In the genomic region with DNA sequence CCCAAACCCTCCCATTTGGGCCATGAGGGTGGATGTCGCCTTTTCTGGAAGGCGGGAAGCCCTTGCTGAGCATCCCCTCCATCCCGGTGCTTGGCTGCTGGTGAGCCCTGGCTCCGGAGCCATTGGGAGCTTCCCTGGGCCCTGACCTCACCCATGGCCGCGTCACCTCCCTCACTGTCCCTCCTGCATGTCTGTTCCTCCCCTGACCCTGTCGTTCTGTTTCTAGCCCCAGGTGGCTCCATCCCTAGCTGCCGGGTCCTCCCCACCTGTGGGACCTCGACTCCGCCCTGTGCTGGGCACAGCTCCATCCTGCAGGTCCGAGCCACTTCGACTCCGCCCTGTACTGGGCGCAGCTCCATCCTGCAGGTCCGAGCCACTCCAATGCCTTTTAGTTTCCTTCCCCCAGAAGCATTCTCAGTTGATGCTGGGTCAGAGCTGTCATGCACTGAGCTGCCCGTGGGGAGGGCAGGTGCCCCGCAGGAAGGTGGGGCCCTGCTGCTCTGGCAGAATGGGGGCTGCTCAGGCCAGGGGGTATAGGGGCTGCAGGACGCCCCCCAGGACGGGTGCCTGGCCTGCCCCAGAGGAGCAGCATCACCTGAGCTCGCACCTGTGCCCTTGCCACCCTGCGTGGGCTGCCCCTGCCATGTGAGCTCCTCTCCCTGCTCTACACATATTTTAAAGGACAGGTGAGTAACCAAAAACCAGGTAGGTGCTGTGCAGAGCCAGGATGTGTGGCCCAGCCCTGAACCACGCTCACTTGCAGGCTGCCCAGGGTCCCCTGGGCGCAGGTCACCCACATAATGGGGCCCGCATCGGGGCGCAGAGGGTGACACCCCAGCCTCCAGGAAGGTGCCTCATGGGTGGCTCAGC, we compare ENCODE assay signal across 1 cellular context.
TF ChIP-seq lines count a peak whose summit lies in the region.

No MANE protein-coding gene starts in this region.

TF ChIP-seq in HCT116, 20 proteins besides CTCF, POLR2A, EP300 and RAD21 (continued from another document):
- TF ChIP-seq EZH2 (IDR thresholded peaks at IDR 0.05) = no peak
- TF ChIP-seq ZNF274 (IDR thresholded peaks at IDR 0.05; ENCODE audit: low read depth, low read length) = no peak
- TF ChIP-seq, protein P1, sequence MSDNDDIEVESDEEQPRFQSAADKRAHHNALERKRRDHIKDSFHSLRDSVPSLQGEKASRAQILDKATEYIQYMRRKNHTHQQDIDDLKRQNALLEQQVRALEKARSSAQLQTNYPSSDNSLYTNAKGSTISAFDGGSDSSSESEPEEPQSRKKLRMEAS (IDR thresholded peaks at IDR 0.05) = no peak
- no peak for TF ChIP-seq SP1 (IDR thresholded peaks at IDR 0.05; ENCODE audit: low read depth)
- TF ChIP-seq CEBPB (IDR thresholded peaks at IDR 0.05; ENCODE audit: low read depth) = no peak
- TF ChIP-seq, protein P2, sequence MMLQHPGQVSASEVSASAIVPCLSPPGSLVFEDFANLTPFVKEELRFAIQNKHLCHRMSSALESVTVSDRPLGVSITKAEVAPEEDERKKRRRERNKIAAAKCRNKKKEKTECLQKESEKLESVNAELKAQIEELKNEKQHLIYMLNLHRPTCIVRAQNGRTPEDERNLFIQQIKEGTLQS (IDR thresholded peaks at IDR 0.05) = no peak
- TF ChIP-seq SIN3A (IDR thresholded peaks at IDR 0.05; ENCODE audit: low read depth) = no peak
- TF ChIP-seq ZFX (IDR thresholded peaks at IDR 0.05) = no peak
- no peak for TF ChIP-seq ELF1 (IDR thresholded peaks at IDR 0.05; ENCODE audit: borderline replicate concordance, low read depth)
- no peak for TF ChIP-seq CBX3 (IDR thresholded peaks at IDR 0.05; ENCODE audit: low read depth)
- TF ChIP-seq, protein P3, sequence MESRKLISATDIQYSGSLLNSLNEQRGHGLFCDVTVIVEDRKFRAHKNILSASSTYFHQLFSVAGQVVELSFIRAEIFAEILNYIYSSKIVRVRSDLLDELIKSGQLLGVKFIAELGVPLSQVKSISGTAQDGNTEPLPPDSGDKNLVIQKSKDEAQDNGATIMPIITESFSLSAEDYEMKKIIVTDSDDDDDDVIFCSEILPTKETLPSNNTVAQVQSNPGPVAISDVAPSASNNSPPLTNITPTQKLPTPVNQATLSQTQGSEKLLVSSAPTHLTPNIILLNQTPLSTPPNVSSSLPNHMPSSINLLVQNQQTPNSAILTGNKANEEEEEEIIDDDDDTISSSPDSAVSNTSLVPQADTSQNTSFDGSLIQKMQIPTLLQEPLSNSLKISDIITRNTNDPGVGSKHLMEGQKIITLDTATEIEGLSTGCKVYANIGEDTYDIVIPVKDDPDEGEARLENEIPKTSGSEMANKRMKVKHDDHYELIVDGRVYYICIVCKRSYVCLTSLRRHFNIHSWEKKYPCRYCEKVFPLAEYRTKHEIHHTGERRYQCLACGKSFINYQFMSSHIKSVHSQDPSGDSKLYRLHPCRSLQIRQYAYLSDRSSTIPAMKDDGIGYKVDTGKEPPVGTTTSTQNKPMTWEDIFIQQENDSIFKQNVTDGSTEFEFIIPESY (IDR thresholded peaks at IDR 0.05; ENCODE audit: extremely low read depth, insufficient replicate concordance, low read length) = no peak
- no peak for TF ChIP-seq EZH2phosphoT487 (IDR thresholded peaks at IDR 0.05; ENCODE audit: borderline replicate concordance)
- no peak for TF ChIP-seq JUND (IDR thresholded peaks at IDR 0.05)
- TF ChIP-seq EGR1 (IDR thresholded peaks at IDR 0.05; ENCODE audit: low read depth) = no peak
